Comparison of ENCODE assay signal across 24 cellular contexts in the genomic region with DNA sequence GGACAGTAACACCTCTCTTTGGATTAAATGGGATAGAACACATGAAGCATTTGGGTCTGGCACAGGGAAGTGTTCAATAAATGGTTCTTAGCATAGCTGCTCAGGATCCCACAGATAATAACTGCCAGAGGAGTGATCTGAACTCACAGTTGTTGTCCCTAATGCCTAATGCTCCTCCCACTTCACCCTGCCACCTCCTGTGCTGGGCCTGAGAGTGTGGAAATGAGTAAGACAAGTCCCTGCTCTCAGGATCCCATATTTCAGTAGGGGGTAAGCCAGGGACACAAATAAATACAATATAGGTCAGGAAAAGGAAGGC. TPM values are rescaled to one million over a fixed set of nuclear protein-coding genes. Genes with fewer than 3 reads are reported as not detected.
DNase-seq lines count a peak whose midpoint lies in the region; ATAC-seq, FAIRE-seq and TF ChIP-seq lines count a peak whose summit lies in the region.
"Had no signal": no experiment of that assay in that cellular context is flagged by ENCODE, and none has a peak within 500 bp of the region (broad histone marks: within the 10 kb centered on the region; RNA-seq: fewer than 3 reads in every experiment).

No MANE protein-coding gene starts in this region.

- H3K4me3 ChIP-seq in BLaER1 treated with 17β-estradiol and CSF1 and Interleukin-3, amounts not matched to agents 10 nM and 100 nM, result no peak overlapping the region
- H3K4me3 ChIP-seq in HCT116 (replicated peaks in 1 of 2; ENCODE audit: low read depth in 1 of 2, low read length in 2 of 2) (no peak overlapping the region), neural progenitor cell (no peak overlapping the region), kidney (ENCODE audit: low read length in 2 of 2) (no peak overlapping the region)
- H3K4me3 ChIP-seq: left lung, tibial nerve had no signal

- peak overlapping the region; percentile 41 to 83 (median 69); a peak in 20 of 22 replicates for H3K4me2 ChIP-seq in BLaER1 treated with 17β-estradiol and CSF1 and Interleukin-3, amounts not matched to agents 10 nM and 100 nM
- H3K4me2 ChIP-seq in HCT116 (ENCODE audit: low read length) (peak overlapping the region; percentile 79), neural progenitor cell (no peak overlapping the region)

- H3K4me1 Mint-ChIP-seq in chondrocyte (ENCODE audit: low read depth) (no peaks in the 10 kb centered on the region), neural progenitor cell (peaks cover 7% of the 10 kb centered on the region)
- H3K4me1 Mint-ChIP-seq: activated naive CD4-positive, alpha-beta T cell treated with anti-CD3 and anti-CD28 coated beads, Interleukin-2, amount 50 U/mL, for 24 hours; mesothelial cell of epicardium had no signal

- H3K36me3 Mint-ChIP-seq in chondrocyte (ENCODE audit: low read depth), result peaks cover 5% of the 10 kb centered on the region
- H3K36me3 Mint-ChIP-seq in neural progenitor cell, result no peaks in the 10 kb centered on the region
- H3K36me3 Mint-ChIP-seq: naive B cell had no signal

- peaks cover 29 to 51% (median 48%) of the 10 kb centered on the region in 10 experiments for H3K4me1 ChIP-seq in BLaER1 treated with 17β-estradiol and CSF1 and Interleukin-3, amounts not matched to agents 10 nM and 100 nM
- H3K4me1 ChIP-seq in HCT116 (ENCODE audit: control insufficient read depth in 1 of 2, insufficient read depth in 2 of 2, low read length in 2 of 2) (peaks cover 15 to 24% of the 10 kb centered on the region in 2 experiments), neural progenitor cell (no peaks in the 10 kb centered on the region), kidney (ENCODE audit: control insufficient read depth in 1 of 2, insufficient read depth in 1 of 2, low read depth in 1 of 2, low read length in 2 of 2) (no peaks in the 10 kb centered on the region)
- H3K4me1 ChIP-seq: left lung, tibial nerve had no signal

- H3K27ac Mint-ChIP-seq in chondrocyte (ENCODE audit: unreplicated experiment), result no peak overlapping the region
- H3K27ac Mint-ChIP-seq in neural progenitor cell, result no peak overlapping the region
- H3K27ac Mint-ChIP-seq: activated CD4-positive, alpha-beta T cell treated with anti-CD3 and anti-CD28 coated beads for 36 hours; activated CD8-positive, alpha-beta T cell treated with anti-CD3 and anti-CD28 coated beads for 36 hours; activated naive CD4-positive, alpha-beta T cell treated with anti-CD3 and anti-CD28 coated beads, Interleukin-2, amount 50 U/mL, for 24 hours; mesothelial cell of epicardium; naive B cell; T-helper 2 cell treated with Interferon-gamma antibody and Interleukin-4, amounts not matched to agents 5 μg/mL and 100 μg/mL, for 36 hours had no signal

- RAD21 ChIA-PET in HCT116 (lab: Charles Lee; ENCODE audit: low non-redundant PET in 1 of 2, low total read pairs in 2 of 2, uncharacterized antibody in 2 of 2, unreplicated experiment in 2 of 2), result no interaction called here

- FAIRE-seq in kidney (lab: Jason Lieb, UNC), result no peak
- FAIRE-seq: H54 had no signal

- peaks cover 0 to 12% (median 7%) of the 10 kb centered on the region in 11 experiments; a peak in 13 of 22 replicates for H3K9me3 ChIP-seq in BLaER1 treated with 17β-estradiol and CSF1 and Interleukin-3, amounts not matched to agents 10 nM and 100 nM (replicated peaks in 1 of 11)
- H3K9me3 ChIP-seq in HCT116 (ENCODE audit: control insufficient read depth in 1 of 2, insufficient read depth in 1 of 2, low read depth in 1 of 2, low read length in 2 of 2) (peaks cover 0 to 4% of the 10 kb centered on the region in 2 experiments; a peak in 2 of 4 replicates), neural progenitor cell (ENCODE audit: low read depth) (peaks cover 6% of the 10 kb centered on the region), kidney (ENCODE audit: control insufficient read depth in 1 of 2, low read length in 2 of 2) (peaks cover 0 to 5% of the 10 kb centered on the region in 2 donors)
- H3K9me3 ChIP-seq: neutrophil had no signal

- H3K4me3 Mint-ChIP-seq in chondrocyte (ENCODE audit: unreplicated experiment) (no peak overlapping the region), neural progenitor cell (no peak overlapping the region)
- H3K4me3 Mint-ChIP-seq: activated CD4-positive, alpha-beta T cell treated with anti-CD3 and anti-CD28 coated beads for 36 hours; activated CD8-positive, alpha-beta T cell treated with anti-CD3 and anti-CD28 coated beads for 36 hours; activated naive CD4-positive, alpha-beta T cell treated with anti-CD3 and anti-CD28 coated beads, Interleukin-2, amount 50 U/mL, for 24 hours; mesothelial cell of epicardium; naive B cell; T-helper 2 cell treated with Interferon-gamma antibody and Interleukin-4, amounts not matched to agents 5 μg/mL and 100 μg/mL, for 36 hours had no signal

- no peaks in the 10 kb centered on the region for H3K36me3 ChIP-seq in BLaER1 treated with 17β-estradiol and CSF1 and Interleukin-3, amounts not matched to agents 10 nM and 100 nM
- H3K36me3 ChIP-seq in HCT116 (ENCODE audit: control insufficient read depth in 1 of 2, insufficient read depth in 2 of 2, low read length in 2 of 2) (no peaks in the 10 kb centered on the region), neural progenitor cell (no peaks in the 10 kb centered on the region), kidney (ENCODE audit: control insufficient read depth in 1 of 2, insufficient read depth in 2 of 2, low read length in 2 of 2) (no peaks in the 10 kb centered on the region)
- H3K36me3 ChIP-seq: brain microvascular endothelial cell, left lung, neutrophil, tibial nerve had no signal

- H3K27me3 ChIP-seq in BLaER1 treated with 17β-estradiol and CSF1 and Interleukin-3, amounts not matched to agents 10 nM and 100 nM, result no peaks in the 10 kb centered on the region
- H3K27me3 ChIP-seq in HCT116 (ENCODE audit: insufficient read depth, low read length), result no peaks in the 10 kb centered on the region
- H3K27me3 ChIP-seq in neural progenitor cell, result peaks cover 4% of the 10 kb centered on the region
- H3K27me3 ChIP-seq: brain microvascular endothelial cell, left lung had no signal

- peak overlapping the region; percentile 64 for H2AFZ ChIP-seq in HCT116 (ENCODE audit: low read depth, low read length, poor library complexity, severe bottlenecking)
- no peak overlapping the region for H2AFZ ChIP-seq in neural progenitor cell (replicated peaks)

- H3K9me3 Mint-ChIP-seq in chondrocyte (ENCODE audit: low read depth) (peaks cover 9% of the 10 kb centered on the region), neural progenitor cell (peaks cover 10% of the 10 kb centered on the region)

- POLR2A ChIA-PET in HCT116 (lab: Charles Lee), result interaction anchor here (0.8 to 1.6 kb wide), 3 partner anchors 10 to 20 kb away, joined by 3 to 4 read pairs (median 4); a partner anchor contains a TSS

- H3K27me3 Mint-ChIP-seq in chondrocyte (ENCODE audit: low read depth) (peaks cover 18% of the 10 kb centered on the region), neural progenitor cell (ENCODE audit: insufficient read depth, low read depth) (peaks cover 2% of the 10 kb centered on the region)

- TF ChIP-seq POLR2A in HCT116 (IDR thresholded peaks at IDR 0.05; ENCODE audit: borderline replicate concordance, extremely low read depth, insufficient read depth, insufficient read length), result no peak

- no peaks in the 10 kb centered on the region for H4K20me1 ChIP-seq in BLaER1 treated with 17β-estradiol and CSF1 and Interleukin-3, amounts not matched to agents 10 nM and 100 nM
- H4K20me1 ChIP-seq in HCT116 (ENCODE audit: insufficient read depth), result no peaks in the 10 kb centered on the region
- H4K20me1 ChIP-seq in neural progenitor cell (ENCODE audit: low read depth), result no peaks in the 10 kb centered on the region

- H3K27ac ChIP-seq in BLaER1 treated with 17β-estradiol and CSF1 and Interleukin-3, amounts not matched to agents 10 nM and 100 nM, result peak overlapping the region in 6 of 11 experiments; percentile 41 to 72 (median 63); a peak in 7 of 22 replicates
- H3K27ac ChIP-seq in HCT116 (ENCODE audit: low read depth, low read length), result peak overlapping the region; percentile 38; the same call in 1 of the 2 replicates
- no peak overlapping the region for H3K27ac ChIP-seq in neural progenitor cell
- no peak overlapping the region for H3K27ac ChIP-seq in kidney (ENCODE audit: low read depth in 2 of 2, low read length in 2 of 2)
- H3K27ac ChIP-seq: brain microvascular endothelial cell, left lung, neutrophil, tibial nerve had no signal

- no peak overlapping the region; a peak in 2 of 22 replicates for H3K9ac ChIP-seq in BLaER1 treated with 17β-estradiol and CSF1 and Interleukin-3, amounts not matched to agents 10 nM and 100 nM
- H3K9ac ChIP-seq in HCT116 (ENCODE audit: low read length), result peak overlapping the region; percentile 45; the same call in 1 of the 2 replicates
- no peak overlapping the region for H3K9ac ChIP-seq in neural progenitor cell
- H3K9ac ChIP-seq in kidney (ENCODE audit: low read length in 2 of 2), result no peak overlapping the region

- no peak for DNase-seq in HCT116 (ENCODE audit: low read depth, low spot score)
- peak; percentile 22 for DNase-seq in chondrocyte (ENCODE audit: low spot score)
- peak; percentile 2 for DNase-seq in neural progenitor cell (ENCODE audit: low spot score)
- DNase-seq in kidney, result no peak
- no peak for DNase-seq in stimulated activated CD4-positive, alpha-beta T cell treated with anti-CD3 and anti-CD28 coated beads, Interleukin-4, amount 100 ng/mL, for 24 hours
- no peak for DNase-seq in DMS114 treated with DMSO at 0.1 percent for 48 hours (lab: John Stamatoyannopoulos, UW; ENCODE audit: unreplicated experiment)
- DNase-seq: activated CD4-positive, alpha-beta T cell treated with anti-CD3 and anti-CD28 coated beads for 36 hours; activated CD8-positive, alpha-beta T cell treated with anti-CD3 and anti-CD28 coated beads for 36 hours; amniotic stem cell; brain microvascular endothelial cell; cerebellar nuclear complex; KBM-7; left lung; naive B cell; right cardiac atrium; SIG-M5 had no signal

- H3K79me2 ChIP-seq in HCT116 (ENCODE audit: insufficient read depth, low read length) (no peaks in the 10 kb centered on the region), neural progenitor cell (ENCODE audit: low read depth) (no peaks in the 10 kb centered on the region)

- H3F3A ChIP-seq in neural progenitor cell (ENCODE audit: low read depth), result peaks cover 7% of the 10 kb centered on the region

- intact Hi-C loops in HCT116 (cut with micrococcal nuclease), result loop anchor here (10.0 kb wide), 1 partner anchor 1423 kb away; a partner anchor contains a TSS
- intact Hi-C loops in kidney (cut with DNase I), result no loop called here

- H3K9me2 ChIP-seq in HCT116 (ENCODE audit: insufficient read depth), result no peaks in the 10 kb centered on the region

- CTCF ChIA-PET in HCT116 (lab: Charles Lee), result interaction anchor here (1.2 to 3.1 kb wide), 8 partner anchors 8 to 77 kb away, joined by 3 to 18 read pairs (median 5); a partner anchor contains a TSS

- TF ChIP-seq CTCF in HCT116 (IDR thresholded peaks at IDR 0.05 in 2 of 3, conservative IDR thresholded peaks at IDR 0.05 in 1 of 3; ENCODE audit: borderline replicate concordance in 1 of 3, insufficient read depth in 1 of 3, low read depth in 2 of 3, low read length in 2 of 3) (no peak), chondrocyte (IDR thresholded peaks at IDR 0.05) (no peak), neural progenitor cell (IDR thresholded peaks at IDR 0.05) (no peak), kidney (IDR thresholded peaks at IDR 0.05; ENCODE audit: borderline replicate concordance, extremely low read depth, insufficient read depth) (no peak)

- TF ChIP-seq RAD21 in HCT116 (IDR thresholded peaks at IDR 0.05; ENCODE audit: low read depth), result no peak

- ATAC-seq in HCT116, result peak; percentile 52
- ATAC-seq in GM19395 (IDR thresholded peaks at IDR 0.05; ENCODE audit: unreplicated experiment), result no peak
- ATAC-seq: activated CD4-positive, alpha-beta T cell treated with anti-CD3 and anti-CD28 coated beads for 36 hours; activated CD8-positive, alpha-beta T cell treated with anti-CD3 and anti-CD28 coated beads for 36 hours had no signal

- BruUV-seq in HCT116 (replicated peaks; lab: Mats Ljungman, UMichigan), result no TSS peak

RNA-seq across cellular contexts. Expression of a gene that starts 19.9 kb away (rescaled TPM):
- 7.0 TPM for total RNA-seq in HCT116 (2021; ENCODE audit: unreplicated experiment)
- polyA plus RNA-seq in HCT116 (2012), result 4.0 and 4.1 TPM in 2 replicates
- 1.1 to 3.2 TPM (median 1.7 TPM) in 3 replicates for total RNA-seq in chondrocyte
- 2.1 TPM in 1 of 2 replicates, not detected in the other for total RNA-seq in neural progenitor cell (ENCODE audit: low replicate concordance)
- total RNA-seq in kidney, result 1.0 TPM
- polyA plus RNA-seq in kidney (ENCODE audit: insufficient read depth, low read depth, low replicate concordance), result 0.47 TPM

Comparison
In these comparisons a context has a peak if more than half of its experiments do, and no peak if none do; other contexts are left out.
1. H3K27ac ChIP-seq: peak in BLaER1 treated with 17β-estradiol and CSF1 and Interleukin-3, amounts not matched to agents 10 nM and 100 nM (6 of 11) and HCT116 (single experiment); none in neural progenitor cell (single experiment) and kidney (0 of 2).
2. DNase-seq: peak in chondrocyte (single experiment) and neural progenitor cell (single experiment); none in HCT116 (single experiment), kidney (single experiment), stimulated activated CD4-positive, alpha-beta T cell treated with anti-CD3 and anti-CD28 coated beads, Interleukin-4, amount 100 ng/mL, for 24 hours (single experiment) and DMS114 treated with DMSO at 0.1 percent for 48 hours (single experiment).